13 cellular contexts compared by ENCODE assay signal in the genomic region with DNA sequence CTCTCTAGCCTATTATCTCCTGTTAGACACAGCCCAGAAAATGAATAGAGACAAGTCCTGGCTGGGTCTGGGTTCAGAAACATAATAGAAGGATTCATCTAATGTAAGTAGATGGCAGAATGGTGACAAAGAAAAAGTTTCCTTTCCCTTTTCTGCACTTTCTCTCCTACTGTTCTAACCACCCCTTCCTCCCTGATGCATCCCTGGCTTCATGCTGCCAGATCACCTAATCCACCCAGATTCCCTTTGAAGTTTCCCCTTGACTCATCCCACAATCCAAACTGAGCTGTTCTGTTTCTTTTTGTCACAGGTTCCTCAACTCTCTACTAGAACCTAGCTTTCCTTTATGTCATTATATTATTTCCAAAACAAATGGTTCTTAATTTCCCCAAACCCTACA. TPM values are rescaled to one million over a fixed set of nuclear protein-coding genes. Genes with fewer than 3 reads are reported as not detected.
A peak's percentile ranks its signal among the peaks of the same experiment; 100 is the strongest.
DNase-seq lines count a peak whose midpoint lies in the region; ATAC-seq and TF ChIP-seq lines count a peak whose summit lies in the region.
"Had no signal": no experiment of that assay in that cellular context is flagged by ENCODE, and none has a peak within 500 bp of the region (broad histone marks: within the 10 kb centered on the region; RNA-seq: fewer than 3 reads in every experiment).

No MANE protein-coding gene starts in this region.

- no peaks in the 10 kb centered on the region for H3K27me3 Mint-ChIP-seq in central memory CD8-positive, alpha-beta T cell
- H3K27me3 Mint-ChIP-seq in naive B cell = no peaks in the 10 kb centered on the region
- H3K27me3 Mint-ChIP-seq: CD4-positive, alpha-beta memory T cell had no signal

- no peak overlapping the region for H3K4me3 Mint-ChIP-seq in central memory CD8-positive, alpha-beta T cell
- H3K4me3 Mint-ChIP-seq in naive B cell = peak overlapping the region in 6 of 8 donors; percentile 37 to 77 (median 72)
- H3K4me3 Mint-ChIP-seq: T-helper 1 cell treated with Interleukin-12 subunit alpha and Interleukin-12 subunit beta and Interleukin-4 antibody, amounts not matched to agents 30 μg/mL and 1 μg/mL, for 36 hours had no signal

- H3K27ac Mint-ChIP-seq in central memory CD8-positive, alpha-beta T cell (ENCODE audit: low read depth) = peak overlapping the region; percentile 7
- peak overlapping the region; percentile 60 to 99 (median 92) for H3K27ac Mint-ChIP-seq in naive B cell
- H3K27ac Mint-ChIP-seq: CD4-positive, alpha-beta memory T cell; T-helper 1 cell treated with Interleukin-12 subunit alpha and Interleukin-12 subunit beta and Interleukin-4 antibody, amounts not matched to agents 30 μg/mL and 1 μg/mL, for 36 hours had no signal

- no peak for TF ChIP-seq CTCF in MM.1S (IDR thresholded peaks at IDR 0.05; ENCODE audit: low read length)

- H3K36me3 Mint-ChIP-seq in central memory CD8-positive, alpha-beta T cell (ENCODE audit: insufficient read depth) = peaks cover 3% of the 10 kb centered on the region
- peaks cover 0 to 3% of the 10 kb centered on the region in 2 donors for H3K36me3 Mint-ChIP-seq in naive B cell
- H3K36me3 Mint-ChIP-seq: CD4-positive, alpha-beta memory T cell had no signal

- DNase-seq in Daoy (ENCODE audit: low read depth) = peak; percentile 66
- DNase-seq in MM.1S = no peak
- DNase-seq in central memory CD8-positive, alpha-beta T cell (ENCODE audit: low spot score in 2 of 2) = no peak
- DNase-seq in naive B cell = no peak
- DNase-seq in activated CD4-positive, alpha-beta T cell treated with anti-CD3 and anti-CD28 coated beads, Interleukin-2, amount 50 U/mL, for 4 hours = no peak
- no peak for DNase-seq in head of caudate nucleus
- DNase-seq in MG63 = no peak
- DNase-seq: anterior cingulate cortex; CD4-positive, alpha-beta memory T cell; H7 had no signal

- H3K9me3 ChIP-seq in MM.1S (replicated peaks; ENCODE audit: insufficient read depth, low read length) (no peaks in the 10 kb centered on the region), MG63 (no peaks in the 10 kb centered on the region)

- no peaks in the 10 kb centered on the region for H4K20me1 ChIP-seq in MM.1S (ENCODE audit: insufficient read depth, low read length)

- H3K27me3 ChIP-seq in MM.1S (replicated peaks; ENCODE audit: insufficient read depth, low read length) (no peaks in the 10 kb centered on the region), MG63 (no peaks in the 10 kb centered on the region)

- peak overlapping the region; percentile 86 for H3K9ac ChIP-seq in MM.1S (ENCODE audit: low read length)

- peaks cover 35% of the 10 kb centered on the region for H3F3A ChIP-seq in MM.1S (ENCODE audit: insufficient read depth, low read length)

- H3K4me1 ChIP-seq in MM.1S (ENCODE audit: low read length) = peaks cover 54% of the 10 kb centered on the region

- H3K9me3 Mint-ChIP-seq in central memory CD8-positive, alpha-beta T cell = no peaks in the 10 kb centered on the region
- peaks cover 0 to 1% (median 0%) of the 10 kb centered on the region in 7 donors for H3K9me3 Mint-ChIP-seq in naive B cell
- H3K9me3 Mint-ChIP-seq: T-helper 1 cell treated with Interleukin-12 subunit alpha and Interleukin-12 subunit beta and Interleukin-4 antibody, amounts not matched to agents 30 μg/mL and 1 μg/mL, for 36 hours had no signal

- peaks cover 39% of the 10 kb centered on the region for H3K79me2 ChIP-seq in MM.1S (ENCODE audit: low read length)

- intact Hi-C loops in head of caudate nucleus (cut with DNase I) = no loop called here

- H3K4me3 ChIP-seq in MM.1S (ENCODE audit: low read length) = peak overlapping the region; percentile 72
- H3K4me3 ChIP-seq in MG63 = no peak overlapping the region

- H3K36me3 ChIP-seq in MM.1S (replicated peaks; ENCODE audit: insufficient read depth, low read length) (peaks cover 7% of the 10 kb centered on the region; the same call in 1 of the 2 replicates), MG63 (no peaks in the 10 kb centered on the region)

- ATAC-seq in central memory CD8-positive, alpha-beta T cell (replicated peaks; ENCODE audit: extremely low read depth, poor library complexity, severe bottlenecking) = no peak
- ATAC-seq in naive B cell (ENCODE audit: low read depth in 2 of 2) = no peak
- no peak for ATAC-seq in GM19467 (IDR thresholded peaks at IDR 0.05; ENCODE audit: unreplicated experiment)

- peak overlapping the region; percentile 70 for H3K4me2 ChIP-seq in MM.1S (ENCODE audit: low read depth, low read length)

- H3K27ac ChIP-seq in MM.1S (ENCODE audit: low read length) = peak overlapping the region; percentile 97

- H2AFZ ChIP-seq in MM.1S (ENCODE audit: low read length) = no peak overlapping the region

- H3K4me1 Mint-ChIP-seq in central memory CD8-positive, alpha-beta T cell = no peaks in the 10 kb centered on the region
- H3K4me1 Mint-ChIP-seq in naive B cell = peaks cover 48 to 54% (median 49%) of the 10 kb centered on the region in 3 donors

- H3K9me2 ChIP-seq in MM.1S (replicated peaks; ENCODE audit: insufficient read depth, low read length) = no peaks in the 10 kb centered on the region

RNA-seq across cellular contexts. Expression of a gene that starts 1.1 kb away (rescaled TPM):
- 15.4 and 29.6 TPM in 2 replicates for total RNA-seq in Daoy (2014; rRNA removed; shearing (Covaris generic))
- 1 to 10 TPM in 3 of 6 donors, under 1 TPM in 3; 0.06 to 1.9 (median 0.89) TPM for polyA plus RNA-seq in naive B cell (ENCODE audit: low read depth in 6 of 6)
- not detected in 2 replicates for total RNA-seq in MG63 (2014; rRNA removed; shearing (Covaris generic); ENCODE audit: low replicate concordance)
- total RNA-seq: skeletal muscle tissue had no signal

Comparison
In these comparisons a context has a peak if more than half of its experiments do, and no peak if none do; other contexts are left out.
1. RNA of a gene that starts 1.1 kb away (total RNA-seq): 15.4 to 29.6 TPM in Daoy; not detected in MG63; every median in the first group is over 10 times any median in the second.